Comparison of ENCODE assay signal across 8 cellular contexts in genomic region chr16:70737377-70738082, GRCh38. TPM values are rescaled to one million over a fixed set of nuclear protein-coding genes. Genes with fewer than 3 reads are reported as not detected.
A peak's percentile ranks its signal among the peaks of the same experiment; 100 is the strongest.
DNase-seq lines count a peak whose midpoint lies in the region; ATAC-seq, FAIRE-seq and TF ChIP-seq lines count a peak whose summit lies in the region.

No MANE protein-coding gene starts in this region.

- TF ChIP-seq POLR2A in GM12891 (IDR thresholded peaks at IDR 0.05; ENCODE audit: low read depth, low read length): peak; percentile 58; the same call in 1 of the 2 replicates

- H3K9me3 ChIP-seq in SJCRH30 (replicated peaks) (no peaks in the 10 kb centered on the region), adipocyte (ENCODE audit: control insufficient read depth, low read length) (no peaks in the 10 kb centered on the region)

- H3K4me1 ChIP-seq in SJCRH30 (peaks cover 40% of the 10 kb centered on the region), adipocyte (ENCODE audit: control insufficient read depth, insufficient read depth, low read length) (peaks cover 43% of the 10 kb centered on the region)

- no peaks in the 10 kb centered on the region for H3K36me3 ChIP-seq in SJCRH30
- no peaks in the 10 kb centered on the region for H3K36me3 ChIP-seq in adipocyte (ENCODE audit: control insufficient read depth, insufficient read depth, low read length, severe bottlenecking)

- H3K27me3 ChIP-seq in SJCRH30 (no peaks in the 10 kb centered on the region), adipocyte (replicated peaks; ENCODE audit: control insufficient read depth, insufficient read depth, low read length) (no peaks in the 10 kb centered on the region)

- peak overlapping the region; percentile 78 for H3K9ac ChIP-seq in adipocyte (ENCODE audit: low read length)

- peak overlapping the region; percentile 23 for H3K27ac ChIP-seq in SJCRH30

- DNase-seq in GM12891 (ENCODE audit: insufficient read length, low spot score) (peak; percentile 87), SJCRH30 (peak; percentile 24 to 55), adipocyte (ENCODE audit: low read depth) (peak; percentile 97), iris pigment epithelial cell (ENCODE audit: low read depth) (peak; percentile 90), NCI-H2081 treated with DMSO at 0.1 percent for 48 hours (lab: John Stamatoyannopoulos, UW) (no peak), SHP77 (lab: John Stamatoyannopoulos, UW) (no peak)
- peak; percentile 45 for DNase-seq in stimulated activated CD8-positive, alpha-beta memory T cell treated with anti-CD3 and anti-CD28 coated beads, Interleukin-12 subunit alpha, Interleukin-12 subunit beta, amount 100 ng/mL, for 4 hours (ENCODE audit: low read depth)

- peak; percentile 87 for FAIRE-seq in GM12891 (lab: Jason Lieb, UNC)

- peak; percentile 93 for ATAC-seq in HG02678 (IDR thresholded peaks at IDR 0.05; ENCODE audit: unreplicated experiment)

- H3K4me3 ChIP-seq in SJCRH30 (no peak overlapping the region), adipocyte (ENCODE audit: low read length) (no peak overlapping the region)

TF ChIP-seq in GM12891, 5 proteins besides CTCF, POLR2A, EP300 and RAD21:
- TF ChIP-seq TAF1 (IDR thresholded peaks at IDR 0.05; ENCODE audit: low read depth, low read length): no peak
- no peak for TF ChIP-seq PAX5 (IDR thresholded peaks at IDR 0.05; ENCODE audit: insufficient read depth, low read length, severe bottlenecking)
- TF ChIP-seq POU2F2 (IDR thresholded peaks at IDR 0.05; ENCODE audit: low read depth, low read length): 0 out of 2 replicates have a peak, but pooled peaks have one; percentile 6
- TF ChIP-seq POLR2AphosphoS5 (IDR thresholded peaks at IDR 0.05; ENCODE audit: low read depth, low read length): peak; percentile 62; the same call in 1 of the 2 replicates
- no peak for TF ChIP-seq SPI1 (IDR thresholded peaks at IDR 0.05; ENCODE audit: low read depth, low read length)

RNA-seq across cellular contexts. Expression of gene MTSS2, which starts 51.7 kb away (rescaled TPM):
- polyA plus RNA-seq in GM12891 (2012; ENCODE audit: low read depth, missing spikeins): 0.21 TPM
- 24.6 and 27.4 TPM in 2 replicates for total RNA-seq in SJCRH30 (2014; rRNA removed; shearing (Covaris generic))

Comparison
In these comparisons a context has a peak if more than half of its experiments do, and no peak if none do; other contexts are left out.
1. DNase-seq: peak in GM12891 (single experiment), SJCRH30 (2 of 2), adipocyte (single experiment), iris pigment epithelial cell (single experiment) and stimulated activated CD8-positive, alpha-beta memory T cell treated with anti-CD3 and anti-CD28 coated beads, Interleukin-12 subunit alpha, Interleukin-12 subunit beta, amount 100 ng/mL, for 4 hours (single experiment); none in NCI-H2081 treated with DMSO at 0.1 percent for 48 hours (single experiment) and SHP77 (0 of 2).